Comparison of ENCODE assay signal across 8 cellular contexts in genomic region chr10:110354322-110354766, GRCh38. TPM values are rescaled to one million over a fixed set of nuclear protein-coding genes. Genes with fewer than 3 reads are reported as not detected.
DNase-seq lines count a peak whose midpoint lies in the region; ATAC-seq and TF ChIP-seq lines count a peak whose summit lies in the region.

No MANE protein-coding gene starts in this region.

- no peak overlapping the region for H3K27ac ChIP-seq in upper lobe of right lung

- intact Hi-C loops in Right ventricle myocardium superior (cut with DNase I) (loop anchor here (2.0 kb wide), 2 partner anchors 144 to 180 kb away; no protein-coding TSS in a partner anchor), upper lobe of right lung (cut with DNase I) (no loop called here)

- no peak overlapping the region for H3K4me3 ChIP-seq in upper lobe of right lung

- DNase-seq in NCI-H1417 (lab: John Stamatoyannopoulos, UW) (peak in 2 of 3 experiments; percentile 3 to 29), NCI-H1417 treated with DMSO at 0.1 percent for 48 hours (lab: John Stamatoyannopoulos, UW) (no peak), HT1080 (ENCODE audit: low read depth) (peak; percentile 82), SK-MEL-5 (ENCODE audit: low read depth, low spot score) (peak; percentile 81), Right ventricle myocardium superior (peak; percentile 83), progenitor cell of endocrine pancreas (ENCODE audit: low spot score, unreplicated experiment) (peak; percentile 51), upper lobe of right lung (peak; percentile 85)
- peak; percentile 90 for DNase-seq in activated naive CD4-positive, alpha-beta T cell treated with anti-CD3 and anti-CD28 coated beads, Interleukin-2, amount 10 ng/mL, durations not matched to agents 7 days and 5 days

- CTCF ChIA-PET in activated naive CD4-positive, alpha-beta T cell treated with anti-CD3 and anti-CD28 coated beads, Interleukin-2, amount 10 ng/mL, durations not matched to agents 7 days and 5 days (lab: Charles Lee) = interaction anchor here (0.6 to 5.8 kb wide), 43 partner anchors 9 to 216 kb away, joined by 3 to 122 read pairs (median 5); partner anchors contain the start of gene SMNDC1

- ATAC-seq in Right ventricle myocardium superior (ENCODE audit: poor library complexity) (peak; percentile 89), upper lobe of right lung (peak; percentile 86)

- peak overlapping the region; percentile 6 for H3K4me3 Mint-ChIP-seq in activated naive CD4-positive, alpha-beta T cell treated with anti-CD3 and anti-CD28 coated beads, Interleukin-2, amount 10 ng/mL, durations not matched to agents 7 days and 5 days
- no peak overlapping the region for H3K4me3 Mint-ChIP-seq in progenitor cell of endocrine pancreas (ENCODE audit: low read depth)

- peaks cover 15% of the 10 kb centered on the region for H3K27me3 Mint-ChIP-seq in activated naive CD4-positive, alpha-beta T cell treated with anti-CD3 and anti-CD28 coated beads, Interleukin-2, amount 10 ng/mL, durations not matched to agents 7 days and 5 days
- H3K27me3 Mint-ChIP-seq in progenitor cell of endocrine pancreas = peaks cover 3% of the 10 kb centered on the region

- peak overlapping the region; percentile 70 for H3K27ac Mint-ChIP-seq in activated naive CD4-positive, alpha-beta T cell treated with anti-CD3 and anti-CD28 coated beads, Interleukin-2, amount 10 ng/mL, durations not matched to agents 7 days and 5 days
- H3K27ac Mint-ChIP-seq in progenitor cell of endocrine pancreas = no peak overlapping the region

- H3K9me3 Mint-ChIP-seq in activated naive CD4-positive, alpha-beta T cell treated with anti-CD3 and anti-CD28 coated beads, Interleukin-2, amount 10 ng/mL, durations not matched to agents 7 days and 5 days = no peaks in the 10 kb centered on the region
- no peaks in the 10 kb centered on the region for H3K9me3 Mint-ChIP-seq in progenitor cell of endocrine pancreas (ENCODE audit: low read depth)

- H3K4me1 Mint-ChIP-seq in activated naive CD4-positive, alpha-beta T cell treated with anti-CD3 and anti-CD28 coated beads, Interleukin-2, amount 10 ng/mL, durations not matched to agents 7 days and 5 days = peaks cover 61% of the 10 kb centered on the region
- peaks cover 31% of the 10 kb centered on the region for H3K4me1 Mint-ChIP-seq in progenitor cell of endocrine pancreas (ENCODE audit: low read depth)

- H3K36me3 Mint-ChIP-seq in activated naive CD4-positive, alpha-beta T cell treated with anti-CD3 and anti-CD28 coated beads, Interleukin-2, amount 10 ng/mL, durations not matched to agents 7 days and 5 days = no peaks in the 10 kb centered on the region
- H3K36me3 Mint-ChIP-seq in progenitor cell of endocrine pancreas (ENCODE audit: insufficient read depth) = no peaks in the 10 kb centered on the region

- no peaks in the 10 kb centered on the region for H3K36me3 ChIP-seq in upper lobe of right lung

- TF ChIP-seq CTCF in progenitor cell of endocrine pancreas (IDR thresholded peaks at IDR 0.05; ENCODE audit: unreplicated experiment) = peak; percentile 77
- TF ChIP-seq CTCF in upper lobe of right lung (IDR thresholded peaks at IDR 0.05) = peak; percentile 79

- peaks cover 4% of the 10 kb centered on the region for H3K27me3 ChIP-seq in upper lobe of right lung

- H3K9me3 ChIP-seq in upper lobe of right lung = no peaks in the 10 kb centered on the region

- peaks cover 13% of the 10 kb centered on the region for H3K4me1 ChIP-seq in upper lobe of right lung

- in situ Hi-C loops in SK-MEL-5 (cut with HindIII; ENCODE audit: low pct_unique_long_range_greater_than_20kb, low sequenced_read_pairs) = no loop called here

RNA-seq across cellular contexts. Expression of gene SMNDC1, which starts 49.6 kb away (rescaled TPM):
- 7.0 and 8.6 TPM in 2 replicates for total RNA-seq in HT1080 (2014; rRNA removed; shearing (Covaris generic))
- polyA plus RNA-seq in HT1080 (2015; cell fraction: cytosol; rRNA removed) = 29.2 and 32.0 TPM in 2 replicates
- polyA plus RNA-seq in HT1080 (2015; cell fraction: nucleus; rRNA removed) = 33.8 and 35.8 TPM in 2 replicates
- 6.6 and 8.0 TPM in 2 replicates for total RNA-seq in SK-MEL-5 (2014; rRNA removed; shearing (Covaris generic))
- polyA plus RNA-seq in SK-MEL-5 (2015; cell fraction: cytosol; rRNA removed) = 14.4 and 18.7 TPM in 2 replicates
- polyA plus RNA-seq in SK-MEL-5 (2015; cell fraction: nucleus; rRNA removed) = 22.3 and 34.9 TPM in 2 replicates
- 25.0 TPM for total RNA-seq in Right ventricle myocardium superior
- 39.4 and 41.4 TPM in 2 replicates for total RNA-seq in progenitor cell of endocrine pancreas
- total RNA-seq in upper lobe of right lung = 35.8 TPM
